24 cellular contexts compared by ENCODE assay signal in genomic region chr12:79098530-79098929, GRCh38.
DNase-seq lines count a peak whose midpoint lies in the region; FAIRE-seq and TF ChIP-seq lines count a peak whose summit lies in the region.
"Had no signal": no experiment of that assay in that cellular context is flagged by ENCODE, and none has a peak within 500 bp of the region (broad histone marks: within the 10 kb centered on the region; RNA-seq: fewer than 3 reads in every experiment).

No MANE protein-coding gene starts in this region.

- in situ Hi-C loops in G401 (cut with HindIII; ENCODE audit: low sequenced_read_pairs) = no loop called here

- no peak for TF ChIP-seq CTCF in progenitor cell of endocrine pancreas (IDR thresholded peaks at IDR 0.05; ENCODE audit: unreplicated experiment)
- TF ChIP-seq CTCF in lower leg skin (IDR thresholded peaks at IDR 0.05) = no peak

- H3K4me1 ChIP-seq in ACC112 (ENCODE audit: control insufficient read depth, insufficient read depth, low read length, unreplicated experiment) = no peaks in the 10 kb centered on the region
- H3K4me1 ChIP-seq: prostate gland, upper lobe of left lung had no signal

- H3K4me3 Mint-ChIP-seq in progenitor cell of endocrine pancreas (ENCODE audit: low read depth) = no peak overlapping the region
- H3K4me3 Mint-ChIP-seq: activated CD4-positive, alpha-beta T cell treated with anti-CD3 and anti-CD28 coated beads for 36 hours; activated CD8-positive, alpha-beta T cell treated with anti-CD3 and anti-CD28 coated beads, Interleukin-2, amount 10 ng/mL, durations not matched to agents 7 days and 5 days; activated naive CD8-positive, alpha-beta T cell treated with anti-CD3 and anti-CD28 coated beads for 36 hours; GM23338; mesothelial cell of epicardium; naive thymus-derived CD4-positive, alpha-beta T cell; stimulated activated naive B cell treated with anti-CD40 and anti-IgM and Interleukin-4, amounts not matched to agents 10 μg/mL and 1 μg/mL and 100 μg/mL, for 72 hours had no signal

- no peaks in the 10 kb centered on the region for H3K79me2 ChIP-seq in ACC112 (ENCODE audit: control insufficient read depth, insufficient read depth, low read length, unreplicated experiment)

- H3K9me3 Mint-ChIP-seq in progenitor cell of endocrine pancreas (ENCODE audit: low read depth) = no peaks in the 10 kb centered on the region
- H3K9me3 Mint-ChIP-seq: activated naive CD8-positive, alpha-beta T cell treated with anti-CD3 and anti-CD28 coated beads for 36 hours; GM23338; mesothelial cell of epicardium; stimulated activated naive B cell treated with anti-CD40 and anti-IgM and Interleukin-4, amounts not matched to agents 10 μg/mL and 1 μg/mL and 100 μg/mL, for 72 hours had no signal

- no peak overlapping the region for H3K27ac Mint-ChIP-seq in progenitor cell of endocrine pancreas
- H3K27ac Mint-ChIP-seq: activated CD4-positive, alpha-beta T cell treated with anti-CD3 and anti-CD28 coated beads for 36 hours; activated CD8-positive, alpha-beta T cell treated with anti-CD3 and anti-CD28 coated beads, Interleukin-2, amount 10 ng/mL, durations not matched to agents 7 days and 5 days; activated naive CD8-positive, alpha-beta T cell treated with anti-CD3 and anti-CD28 coated beads for 36 hours; GM23338; mesothelial cell of epicardium; naive thymus-derived CD4-positive, alpha-beta T cell; stimulated activated naive B cell treated with anti-CD40 and anti-IgM and Interleukin-4, amounts not matched to agents 10 μg/mL and 1 μg/mL and 100 μg/mL, for 72 hours had no signal

- WGBS in lower leg skin, 2 donors = 25 to 30% methylated on average over 3 of the region's 3 CpGs

- peak; percentile 15 for FAIRE-seq in endometrium (lab: Jason Lieb, UNC)
- FAIRE-seq: GM12878, keratinocyte had no signal

- no peaks in the 10 kb centered on the region for H3K27me3 ChIP-seq in ACC112 (ENCODE audit: insufficient read depth, low read length)
- H3K27me3 ChIP-seq: sigmoid colon, upper lobe of left lung had no signal

- DNase-seq in G401 (ENCODE audit: low spot score) = peak; percentile 51
- DNase-seq in OCI-M1 (lab: John Stamatoyannopoulos, UW) = peak; percentile 23
- DNase-seq in progenitor cell of endocrine pancreas (ENCODE audit: low spot score, unreplicated experiment) = no peak
- DNase-seq in NCI-H2196 treated with DMSO at 0.1 percent for 48 hours (lab: John Stamatoyannopoulos, UW; ENCODE audit: unreplicated experiment) = no peak
- no peak for DNase-seq in lower leg skin (ENCODE audit: low spot score in 2 of 2)
- DNase-seq: activated CD4-positive, alpha-beta T cell treated with anti-CD3 and anti-CD28 coated beads for 36 hours; activated CD8-positive, alpha-beta T cell treated with anti-CD3 and anti-CD28 coated beads, Interleukin-2, amount 10 ng/mL, durations not matched to agents 7 days and 5 days; activated naive CD8-positive, alpha-beta T cell treated with anti-CD3 and anti-CD28 coated beads for 36 hours; glutamatergic neuron; naive thymus-derived CD4-positive, alpha-beta T cell; NCI-H1048; NCI-H2029 treated with DMSO at 0.1 percent for 48 hours; NCI-H524; sigmoid colon; stimulated activated CD4-positive, alpha-beta T cell treated with anti-CD3 and anti-CD28 coated beads, Interleukin-15, amount 100 ng/mL, for 24 hours; stimulated activated naive B cell treated with anti-CD40 and anti-IgM and Interleukin-4, amounts not matched to agents 10 μg/mL and 1 μg/mL and 100 μg/mL, for 72 hours; upper lobe of left lung had no signal

- no peaks in the 10 kb centered on the region for H3K36me3 Mint-ChIP-seq in progenitor cell of endocrine pancreas (ENCODE audit: insufficient read depth)
- H3K36me3 Mint-ChIP-seq: activated naive CD8-positive, alpha-beta T cell treated with anti-CD3 and anti-CD28 coated beads for 36 hours; mesothelial cell of epicardium; naive thymus-derived CD4-positive, alpha-beta T cell; stimulated activated naive B cell treated with anti-CD40 and anti-IgM and Interleukin-4, amounts not matched to agents 10 μg/mL and 1 μg/mL and 100 μg/mL, for 72 hours had no signal

- peak overlapping the region; percentile 25 for H2AFZ ChIP-seq in ACC112 (ENCODE audit: low read length, unreplicated experiment)
- H2AFZ ChIP-seq: GM23338 had no signal

- intact Hi-C loops in lower leg skin (cut with DNase I; ENCODE audit: low total_unique reads) = no loop called here

- H3K27me3 Mint-ChIP-seq in progenitor cell of endocrine pancreas = no peaks in the 10 kb centered on the region
- H3K27me3 Mint-ChIP-seq: activated CD4-positive, alpha-beta T cell treated with anti-CD3 and anti-CD28 coated beads for 36 hours; activated naive CD8-positive, alpha-beta T cell treated with anti-CD3 and anti-CD28 coated beads for 36 hours; naive thymus-derived CD4-positive, alpha-beta T cell; stimulated activated naive B cell treated with anti-CD40 and anti-IgM and Interleukin-4, amounts not matched to agents 10 μg/mL and 1 μg/mL and 100 μg/mL, for 72 hours had no signal

- H3K27ac ChIP-seq in ACC112 (ENCODE audit: low read depth, low read length) = no peak overlapping the region
- H3K27ac ChIP-seq: prostate gland, sigmoid colon, upper lobe of left lung had no signal

- TF ChIP-seq POLR2A in lower leg skin (IDR thresholded peaks at IDR 0.05) = no peak

- no peaks in the 10 kb centered on the region for H3K4me1 Mint-ChIP-seq in progenitor cell of endocrine pancreas (ENCODE audit: low read depth)
- H3K4me1 Mint-ChIP-seq: activated CD4-positive, alpha-beta T cell treated with anti-CD3 and anti-CD28 coated beads for 36 hours; activated naive CD8-positive, alpha-beta T cell treated with anti-CD3 and anti-CD28 coated beads for 36 hours; naive thymus-derived CD4-positive, alpha-beta T cell; stimulated activated naive B cell treated with anti-CD40 and anti-IgM and Interleukin-4, amounts not matched to agents 10 μg/mL and 1 μg/mL and 100 μg/mL, for 72 hours had no signal

- H3K36me3 ChIP-seq in ACC112 (ENCODE audit: insufficient read depth, low read length) = no peaks in the 10 kb centered on the region
- H3K36me3 ChIP-seq: prostate gland, sigmoid colon, upper lobe of left lung had no signal

- H3K4me3 ChIP-seq in ACC112 (ENCODE audit: low read depth, low read length) (no peak overlapping the region), lower leg skin (ENCODE audit: low read depth, poor library complexity, severe bottlenecking) (no peak overlapping the region)
- H3K4me3 ChIP-seq: GM12878, GM23338, prostate gland, sigmoid colon, upper lobe of left lung had no signal

Comparison
In these comparisons a context has a peak if more than half of its experiments do, and no peak if none do; other contexts are left out.
1. DNase-seq: peak in G401 (single experiment) and OCI-M1 (single experiment); none in progenitor cell of endocrine pancreas (single experiment), NCI-H2196 treated with DMSO at 0.1 percent for 48 hours (single experiment) and lower leg skin (0 of 2).